18 cellular contexts compared by ENCODE assay signal in the genomic region with DNA sequence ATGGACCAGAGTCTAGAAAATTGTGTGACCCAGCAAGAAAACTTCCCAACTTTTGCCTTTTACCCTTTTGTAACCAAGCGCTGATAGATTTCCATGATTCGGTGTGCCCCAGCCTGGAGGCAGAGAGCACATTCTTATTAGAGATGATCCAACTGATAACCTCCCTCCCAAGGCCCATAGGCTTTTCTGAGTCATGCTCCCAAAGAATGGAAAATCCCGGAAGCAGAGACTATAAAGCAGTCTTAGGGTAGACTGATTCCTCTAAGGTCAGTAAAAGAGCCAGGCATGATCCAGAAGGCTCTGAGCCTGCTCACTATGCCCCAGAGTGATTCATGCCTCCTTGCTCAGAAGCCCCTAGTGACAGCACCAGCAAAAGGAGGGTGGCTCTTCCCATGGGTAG. TPM values are rescaled to one million over a fixed set of nuclear protein-coding genes. Genes with fewer than 3 reads are reported as not detected.
DNase-seq lines count a peak whose midpoint lies in the region; FAIRE-seq and TF ChIP-seq lines count a peak whose summit lies in the region.
"Had no signal": no experiment of that assay in that cellular context is flagged by ENCODE, and none has a peak within 500 bp of the region (broad histone marks: within the 10 kb centered on the region; RNA-seq: fewer than 3 reads in every experiment).

No MANE protein-coding gene starts in this region.

- H3K27ac ChIP-seq in angular gyrus (ENCODE audit: low read depth, low read length): peak overlapping the region; percentile 51
- H3K27ac ChIP-seq in left ventricle myocardium inferior (replicated peaks): no peak overlapping the region
- H3K27ac ChIP-seq: colonic mucosa, gastrocnemius medialis, KMS-11, tibial artery had no signal

- no peak overlapping the region for H3K4me3 ChIP-seq in AG10803 (ENCODE audit: low read length)
- H3K4me3 ChIP-seq in left ventricle myocardium inferior: no peak overlapping the region
- H3K4me3 ChIP-seq: colonic mucosa, gastrocnemius medialis, tibial artery had no signal

- TF ChIP-seq CTCF in AG10803 (conservative IDR thresholded peaks at IDR 0.05; ENCODE audit: low read length): no peak
- no peak for TF ChIP-seq CTCF in D721Med (IDR thresholded peaks at IDR 0.05; ENCODE audit: insufficient read depth, missing control alignments)
- no peak for TF ChIP-seq CTCF in left ventricle myocardium inferior (IDR thresholded peaks at IDR 0.05; ENCODE audit: borderline replicate concordance)

- peaks cover 30% of the 10 kb centered on the region for H3K27me3 ChIP-seq in left ventricle myocardium inferior (ENCODE audit: low read depth)
- H3K27me3 ChIP-seq: gastrocnemius medialis had no signal

- H3K36me3 ChIP-seq in left ventricle myocardium inferior: no peaks in the 10 kb centered on the region
- H3K36me3 ChIP-seq: colonic mucosa, gastrocnemius medialis, tibial artery had no signal

- DNase-seq in AG10803 (ENCODE audit: low read depth) (peak; percentile 16), LoVo (ENCODE audit: low spot score) (peak; percentile 13), islet precursor cell (peak; percentile 85), NCI-H1694 treated with DMSO at 0.1 percent for 48 hours (lab: John Stamatoyannopoulos, UW) (no peak), D721Med (ENCODE audit: insufficient read length, low spot score) (no peak), NCI-H2029 (lab: John Stamatoyannopoulos, UW) (no peak), left ventricle myocardium inferior (no peak)
- DNase-seq: activated gamma-delta T cell treated with Interleukin-2 at 50 U/mL for 16 hours; colonic mucosa; DMS79 treated with DMSO at 0.1 percent for 48 hours; gastrocnemius medialis; NCI-H1105 treated with DMSO at 0.1 percent for 48 hours; nucleus accumbens; stimulated activated CD4-positive, alpha-beta T cell treated with anti-CD3 and anti-CD28 coated beads, Interleukin-15, amount 100 ng/mL, for 24 hours; stimulated activated naive B cell treated with anti-CD40 and anti-IgM and Interleukin-4, amounts not matched to agents 10 μg/mL and 1 μg/mL and 100 μg/mL, for 72 hours; tibial artery had no signal

- no peaks in the 10 kb centered on the region for H3K9me3 ChIP-seq in left ventricle myocardium inferior (replicated peaks)
- H3K9me3 ChIP-seq: colonic mucosa, gastrocnemius medialis, tibial artery had no signal

- peaks cover 13% of the 10 kb centered on the region for H3K4me1 ChIP-seq in left ventricle myocardium inferior
- H3K4me1 ChIP-seq: colonic mucosa had no signal

- FAIRE-seq in D721Med (lab: Jason Lieb, UNC): no peak

- intact Hi-C loops in left ventricle myocardium inferior (cut with micrococcal nuclease): loop anchor here (5.0 kb wide), 1 partner anchor 40 kb away; no protein-coding TSS in a partner anchor

RNA-seq across cellular contexts. Expression of a gene that starts 4.3 kb away (rescaled TPM):
- not detected for total RNA-seq in left ventricle myocardium inferior

Comparison
In these comparisons a context has a peak if more than half of its experiments do, and no peak if none do; other contexts are left out.
1. DNase-seq: peak in AG10803 (single experiment), LoVo (single experiment) and islet precursor cell (single experiment); none in NCI-H1694 treated with DMSO at 0.1 percent for 48 hours (single experiment), D721Med (single experiment), NCI-H2029 (single experiment) and left ventricle myocardium inferior (single experiment).